Comparison of ENCODE assay signal across 10 cellular contexts in the genomic region with DNA sequence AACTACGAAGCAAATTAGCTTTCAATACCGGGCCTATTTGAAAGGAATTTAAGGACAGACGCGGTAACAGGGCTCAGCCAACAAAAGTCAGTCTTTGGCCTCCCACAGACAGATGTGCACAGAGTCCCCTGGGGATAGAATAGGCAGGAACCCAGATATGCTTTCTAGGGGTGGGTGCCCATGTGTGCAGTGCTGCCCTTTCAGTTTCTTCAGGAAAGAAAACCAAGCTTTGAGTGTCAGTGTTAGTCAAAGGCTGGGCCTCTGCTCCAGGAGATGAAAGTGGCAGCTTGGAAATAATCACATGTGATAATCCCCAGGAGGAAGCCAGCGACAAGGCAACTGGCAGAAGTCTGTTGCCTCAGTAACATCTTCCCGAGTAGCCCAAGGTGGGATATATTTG. TPM values are rescaled to one million over a fixed set of nuclear protein-coding genes. Genes with fewer than 3 reads are reported as not detected.
A peak's percentile ranks its signal among the peaks of the same experiment; 100 is the strongest.
DNase-seq lines count a peak whose midpoint lies in the region; ATAC-seq and TF ChIP-seq lines count a peak whose summit lies in the region.
"Had no signal": no experiment of that assay in that cellular context is flagged by ENCODE, and none has a peak within 500 bp of the region (broad histone marks: within the 10 kb centered on the region; RNA-seq: fewer than 3 reads in every experiment).

No MANE protein-coding gene starts in this region.

- no peak for TF ChIP-seq CTCF in suprapubic skin (IDR thresholded peaks at IDR 0.05)

- no peak overlapping the region for H3K27ac ChIP-seq in suprapubic skin
- H3K27ac ChIP-seq: PC-9, tibial nerve had no signal

- peak; percentile 3 for DNase-seq in germinal center (ENCODE audit: low spot score)
- no peak for DNase-seq in suprapubic skin (ENCODE audit: low spot score in 2 of 2)
- DNase-seq in HuH-7.5 (ENCODE audit: low spot score) = no peak
- DNase-seq in SIG-M5 treated with dmso at 0.1 percent for 504 hours (lab: John Stamatoyannopoulos, UW; ENCODE audit: unreplicated experiment) = no peak
- DNase-seq in NCI-H1105 treated with DMSO at 0.1 percent for 48 hours (lab: John Stamatoyannopoulos, UW) = no peak
- DNase-seq: PC-9 had no signal

- no peaks in the 10 kb centered on the region for H3K27me3 ChIP-seq in suprapubic skin
- H3K27me3 ChIP-seq: tibial nerve had no signal

- ATAC-seq in GM18498 (IDR thresholded peaks at IDR 0.05; ENCODE audit: unreplicated experiment) (peak; percentile 92), GM21423 (IDR thresholded peaks at IDR 0.05; ENCODE audit: unreplicated experiment) (peak; percentile 94), HG03196 (IDR thresholded peaks at IDR 0.05; ENCODE audit: unreplicated experiment) (peak; percentile 99)

- no peaks in the 10 kb centered on the region for H3K4me1 ChIP-seq in suprapubic skin
- H3K4me1 ChIP-seq: tibial nerve had no signal

- TF ChIP-seq EP300 in suprapubic skin (IDR thresholded peaks at IDR 0.05) = no peak

- TF ChIP-seq POLR2A in suprapubic skin (IDR thresholded peaks at IDR 0.05) = no peak

- 50% methylated on average over 6 of the region's 6 CpGs for WGBS in suprapubic skin

- no peaks in the 10 kb centered on the region for H3K36me3 ChIP-seq in suprapubic skin
- H3K36me3 ChIP-seq: tibial nerve had no signal

- H3K9me3 ChIP-seq in suprapubic skin = no peaks in the 10 kb centered on the region
- H3K9me3 ChIP-seq: tibial nerve had no signal

- H3K4me3 ChIP-seq in suprapubic skin = no peak overlapping the region
- H3K4me3 ChIP-seq: PC-9, tibial nerve had no signal

RNA-seq across cellular contexts. Expression of gene CSTF2T, which starts 43.8 kb away (rescaled TPM):
- 10 to 100 TPM; 14.2 to 17.5 (median 15.1) TPM for total RNA-seq in suprapubic skin
